Comparison of ENCODE assay signal across 8 cellular contexts in genomic region chr2:201194097-201194496, GRCh38. TPM values are rescaled to one million over a fixed set of nuclear protein-coding genes. Genes with fewer than 3 reads are reported as not detected.
DNase-seq lines count a peak whose midpoint lies in the region; ATAC-seq and TF ChIP-seq lines count a peak whose summit lies in the region.

No MANE protein-coding gene starts in this region.

- H3K4me1 Mint-ChIP-seq in glutamatergic neuron (ENCODE audit: low read depth, unreplicated experiment) = no peaks in the 10 kb centered on the region

- DNase-seq in germinal center (ENCODE audit: low spot score) (peak; percentile 65), ACHN (no peak), glutamatergic neuron (no peak), NCI-H69 (lab: John Stamatoyannopoulos, UW) (no peak), inferior parietal cortex (ENCODE audit: extremely low spot score) (no peak)

- H3K27ac Mint-ChIP-seq in glutamatergic neuron (ENCODE audit: unreplicated experiment) = no peak overlapping the region

- H3K27me3 Mint-ChIP-seq in glutamatergic neuron (ENCODE audit: unreplicated experiment) = peaks cover 2% of the 10 kb centered on the region

- in situ Hi-C loops in ACHN (cut with HindIII; ENCODE audit: low pct_ligation_motif_present, low pct_unique_long_range_greater_than_20kb, low sequenced_read_pairs) = no loop called here

- H3K9me3 Mint-ChIP-seq in glutamatergic neuron (ENCODE audit: unreplicated experiment) = peaks cover 1% of the 10 kb centered on the region

- H3K4me3 Mint-ChIP-seq in glutamatergic neuron (ENCODE audit: unreplicated experiment) = no peak overlapping the region

- peak; percentile 96 for ATAC-seq in GM18498 (IDR thresholded peaks at IDR 0.05; ENCODE audit: unreplicated experiment)
- peak; percentile 94 for ATAC-seq in GM21447 (IDR thresholded peaks at IDR 0.05; ENCODE audit: unreplicated experiment)
- ATAC-seq in HG03521 (IDR thresholded peaks at IDR 0.05; ENCODE audit: unreplicated experiment) = peak; percentile 93

- no peak for TF ChIP-seq CTCF in glutamatergic neuron (IDR thresholded peaks at IDR 0.05; ENCODE audit: partially characterized antibody, unreplicated experiment)

- H3K36me3 Mint-ChIP-seq in glutamatergic neuron (ENCODE audit: unreplicated experiment) = no peaks in the 10 kb centered on the region

RNA-seq across cellular contexts. Expression of gene CASP10, which starts 11.2 kb away (rescaled TPM):
- total RNA-seq in glutamatergic neuron (ENCODE audit: unreplicated experiment) = not detected
